ENCODE assay signal across 1 cellular context in the genomic region with DNA sequence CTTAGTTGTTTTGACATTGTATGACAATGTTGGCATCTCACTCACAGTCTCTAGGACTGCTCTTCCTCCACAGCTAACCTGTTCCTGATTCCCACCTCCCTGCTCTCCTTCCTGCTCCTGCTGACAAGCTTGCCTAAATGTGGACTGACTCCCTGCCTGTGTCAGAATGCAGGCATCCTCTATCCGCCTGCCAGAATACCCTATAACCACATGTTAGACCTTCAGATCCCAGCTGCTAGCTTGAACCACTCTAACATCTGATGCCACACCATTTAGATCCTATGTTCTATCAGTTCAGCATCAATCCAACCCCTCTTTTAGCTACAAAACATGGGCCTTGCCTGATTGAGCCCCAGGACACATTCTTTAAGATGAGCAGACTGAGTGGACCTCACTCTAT.
TF ChIP-seq lines count a peak whose summit lies in the region.

No MANE protein-coding gene starts in this region.

TF ChIP-seq in GM12878, 131 proteins besides CTCF, POLR2A, EP300 and RAD21:
- TF ChIP-seq, protein P1, sequence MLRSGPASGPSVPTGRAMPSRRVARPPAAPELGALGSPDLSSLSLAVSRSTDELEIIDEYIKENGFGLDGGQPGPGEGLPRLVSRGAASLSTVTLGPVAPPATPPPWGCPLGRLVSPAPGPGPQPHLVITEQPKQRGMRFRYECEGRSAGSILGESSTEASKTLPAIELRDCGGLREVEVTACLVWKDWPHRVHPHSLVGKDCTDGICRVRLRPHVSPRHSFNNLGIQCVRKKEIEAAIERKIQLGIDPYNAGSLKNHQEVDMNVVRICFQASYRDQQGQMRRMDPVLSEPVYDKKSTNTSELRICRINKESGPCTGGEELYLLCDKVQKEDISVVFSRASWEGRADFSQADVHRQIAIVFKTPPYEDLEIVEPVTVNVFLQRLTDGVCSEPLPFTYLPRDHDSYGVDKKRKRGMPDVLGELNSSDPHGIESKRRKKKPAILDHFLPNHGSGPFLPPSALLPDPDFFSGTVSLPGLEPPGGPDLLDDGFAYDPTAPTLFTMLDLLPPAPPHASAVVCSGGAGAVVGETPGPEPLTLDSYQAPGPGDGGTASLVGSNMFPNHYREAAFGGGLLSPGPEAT (IDR thresholded peaks at IDR 0.05; ENCODE audit: low read depth): 0 out of 2 replicates have a peak, but pooled peaks have one; percentile 8
- TF ChIP-seq CBX5 (IDR thresholded peaks at IDR 0.05; ENCODE audit: low read depth): no peak
